Comparison of ENCODE assay signal across 30 cellular contexts in genomic region chr21:36355071-36355680, GRCh38. TPM values are rescaled to one million over a fixed set of nuclear protein-coding genes. Genes with fewer than 3 reads are reported as not detected.
DNase-seq lines count a peak whose midpoint lies in the region; ATAC-seq and TF ChIP-seq lines count a peak whose summit lies in the region.
"Had no signal": no experiment of that assay in that cellular context is flagged by ENCODE, and none has a peak within 500 bp of the region (broad histone marks: within the 10 kb centered on the region; RNA-seq: fewer than 3 reads in every experiment).

No MANE protein-coding gene starts in this region.

- no peak overlapping the region for H3K4me3 Mint-ChIP-seq in CD4-positive, CD25-positive, alpha-beta regulatory T cell
- no peak overlapping the region for H3K4me3 Mint-ChIP-seq in CD4-positive, alpha-beta memory T cell
- H3K4me3 Mint-ChIP-seq in memory B cell = no peak overlapping the region
- H3K4me3 Mint-ChIP-seq: HFFc6 had no signal

- no peak for TF ChIP-seq CTCF in WERI-Rb-1 (IDR thresholded peaks at IDR 0.05; ENCODE audit: low read depth, low read length)
- TF ChIP-seq CTCF in BE2C (IDR thresholded peaks at IDR 0.05; ENCODE audit: low read depth, low read length) = no peak

- H3K36me3 ChIP-seq in CD4-positive, CD25-positive, alpha-beta regulatory T cell (ENCODE audit: control insufficient read depth, insufficient read depth, low read length) = peaks cover 81% of the 10 kb centered on the region
- peaks cover 47% of the 10 kb centered on the region for H3K36me3 ChIP-seq in CD4-positive, alpha-beta memory T cell (ENCODE audit: insufficient read depth, low read length)
- H3K36me3 ChIP-seq in WERI-Rb-1 (peaks cover 72% of the 10 kb centered on the region), BE2C (peaks cover 6% of the 10 kb centered on the region)

- H3K27me3 ChIP-seq in CD4-positive, CD25-positive, alpha-beta regulatory T cell (ENCODE audit: control insufficient read depth, insufficient read depth, low read length) = no peaks in the 10 kb centered on the region
- no peaks in the 10 kb centered on the region for H3K27me3 ChIP-seq in CD4-positive, alpha-beta memory T cell (ENCODE audit: insufficient read depth, low read length)
- no peaks in the 10 kb centered on the region for H3K27me3 ChIP-seq in WERI-Rb-1 (ENCODE audit: insufficient read depth, low read depth, severe bottlenecking)
- no peaks in the 10 kb centered on the region for H3K27me3 ChIP-seq in BE2C
- H3K27me3 ChIP-seq: ascending aorta; BLaER1 treated with 17β-estradiol and CSF1 and Interleukin-3, amounts not matched to agents 10 nM and 100 nM; sigmoid colon; tibial nerve had no signal

- intact Hi-C loops in CD4-positive, alpha-beta memory T cell (cut with micrococcal nuclease) = no loop called here

- DNase-seq in CD4-positive, CD25-positive, alpha-beta regulatory T cell = no peak
- DNase-seq in CD4-positive, alpha-beta memory T cell = no peak
- DNase-seq in WERI-Rb-1 = no peak
- no peak for DNase-seq in memory B cell (ENCODE audit: low spot score in 2 of 2)
- DNase-seq in BE2C = no peak
- DNase-seq in HT-29 (ENCODE audit: low spot score) = no peak
- DNase-seq in SKM-1 (lab: John Stamatoyannopoulos, UW; ENCODE audit: unreplicated experiment) = no peak
- DNase-seq: activated CD4-positive, alpha-beta T cell treated with anti-CD3 and anti-CD28 coated beads for 4 hours; activated gamma-delta T cell; Calu3; DND-41; GF-D8; GM23248; HFFc6; islet precursor cell; left ventricle myocardium inferior; NCI-H2171; NCI-H526; occipital lobe; psoas muscle; SHP77 treated with DMSO at 0.1 percent for 48 hours; sigmoid colon; stimulated activated CD4-positive, alpha-beta T cell treated with anti-CD3 and anti-CD28 coated beads, Interleukin-12 subunit alpha, Interleukin-12 subunit beta, amount 100 ng/mL, for 4 hours; stimulated activated CD4-positive, alpha-beta T cell treated with anti-CD3 and anti-CD28 coated beads, Interleukin-2, amount 100 ng/mL, for 48 hours; T-helper 9 cell had no signal

- ATAC-seq in CD4-positive, CD25-positive, alpha-beta regulatory T cell (ENCODE audit: low read depth in 2 of 2) = no peak
- no peak for ATAC-seq in memory B cell (ENCODE audit: low read depth)
- ATAC-seq: Panc1, psoas muscle had no signal

- H3K4me1 ChIP-seq in CD4-positive, CD25-positive, alpha-beta regulatory T cell (ENCODE audit: control insufficient read depth, insufficient read depth, low read length, poor library complexity, severe bottlenecking) = no peaks in the 10 kb centered on the region
- no peaks in the 10 kb centered on the region for H3K4me1 ChIP-seq in CD4-positive, alpha-beta memory T cell (ENCODE audit: insufficient read depth, low read length)
- H3K4me1 ChIP-seq in BE2C = no peaks in the 10 kb centered on the region
- H3K4me1 ChIP-seq: ascending aorta; BLaER1 treated with 17β-estradiol and CSF1 and Interleukin-3, amounts not matched to agents 10 nM and 100 nM; left ventricle myocardium inferior; psoas muscle; sigmoid colon; tibial nerve had no signal

- H3K4me3 ChIP-seq in CD4-positive, CD25-positive, alpha-beta regulatory T cell (ENCODE audit: low read depth, low read length) = no peak overlapping the region
- H3K4me3 ChIP-seq in CD4-positive, alpha-beta memory T cell (ENCODE audit: low read length in 2 of 2) = no peak overlapping the region
- no peak overlapping the region for H3K4me3 ChIP-seq in WERI-Rb-1 (ENCODE audit: low read depth, low read length)
- H3K4me3 ChIP-seq in BE2C (ENCODE audit: low read depth, low read length) = no peak overlapping the region
- H3K4me3 ChIP-seq: ascending aorta; BLaER1 treated with 17β-estradiol and CSF1 and Interleukin-3, amounts not matched to agents 10 nM and 100 nM; coronary artery; GM23248; left ventricle myocardium inferior; psoas muscle; sigmoid colon; tibial nerve had no signal

- CTCF ChIA-PET in CD4-positive, alpha-beta memory T cell (lab: Charles Lee; ENCODE audit: partially characterized antibody) = no interaction called here

- POLR2A ChIA-PET in CD4-positive, alpha-beta memory T cell (lab: Charles Lee; ENCODE audit: partially characterized antibody) = no interaction called here

- H3K27me3 Mint-ChIP-seq in CD4-positive, CD25-positive, alpha-beta regulatory T cell = no peaks in the 10 kb centered on the region
- no peaks in the 10 kb centered on the region for H3K27me3 Mint-ChIP-seq in CD4-positive, alpha-beta memory T cell
- H3K27me3 Mint-ChIP-seq in memory B cell = no peaks in the 10 kb centered on the region

- H3K4me1 Mint-ChIP-seq in CD4-positive, CD25-positive, alpha-beta regulatory T cell = peaks cover 0 to 18% (median 11%) of the 10 kb centered on the region in 4 donors
- H3K4me1 Mint-ChIP-seq in CD4-positive, alpha-beta memory T cell = peaks cover 0 to 13% (median 8%) of the 10 kb centered on the region in 4 donors
- peaks cover 5% of the 10 kb centered on the region for H3K4me1 Mint-ChIP-seq in memory B cell

- H3K27ac Mint-ChIP-seq in CD4-positive, CD25-positive, alpha-beta regulatory T cell = peak overlapping the region in 2 of 3 donors; percentile 32 to 85
- peak overlapping the region in 4 of 7 donors; percentile 17 to 36 (median 22) for H3K27ac Mint-ChIP-seq in CD4-positive, alpha-beta memory T cell
- peak overlapping the region; percentile 52 for H3K27ac Mint-ChIP-seq in memory B cell
- H3K27ac Mint-ChIP-seq: HFFc6 had no signal

- H3K27ac ChIP-seq in CD4-positive, CD25-positive, alpha-beta regulatory T cell (ENCODE audit: insufficient read depth, low read length, poor library complexity, severe bottlenecking) = no peak overlapping the region
- H3K27ac ChIP-seq in CD4-positive, alpha-beta memory T cell (ENCODE audit: low read depth, low read length) = no peak overlapping the region
- peak overlapping the region; percentile 9; the same call in 1 of the 2 replicates for H3K27ac ChIP-seq in WERI-Rb-1
- H3K27ac ChIP-seq: ascending aorta; BLaER1 treated with 17β-estradiol and CSF1 and Interleukin-3, amounts not matched to agents 10 nM and 100 nM; coronary artery; GM23248; left ventricle myocardium inferior; psoas muscle; sigmoid colon; tibial nerve had no signal

- no peaks in the 10 kb centered on the region for H3K9me3 ChIP-seq in CD4-positive, CD25-positive, alpha-beta regulatory T cell (ENCODE audit: control insufficient read depth in 2 of 2, low read length in 2 of 2)
- no peaks in the 10 kb centered on the region for H3K9me3 ChIP-seq in CD4-positive, alpha-beta memory T cell (ENCODE audit: control insufficient read depth in 1 of 2, low read length in 2 of 2)
- H3K9me3 ChIP-seq in WERI-Rb-1 (ENCODE audit: severe bottlenecking) (no peaks in the 10 kb centered on the region), BE2C (no peaks in the 10 kb centered on the region)
- H3K9me3 ChIP-seq: ascending aorta; BLaER1 treated with 17β-estradiol and CSF1 and Interleukin-3, amounts not matched to agents 10 nM and 100 nM; left ventricle myocardium inferior; psoas muscle; sigmoid colon; tibial nerve had no signal

- peaks cover 29% of the 10 kb centered on the region for H3K36me3 Mint-ChIP-seq in CD4-positive, CD25-positive, alpha-beta regulatory T cell
- peaks cover 30 to 59% of the 10 kb centered on the region in 2 donors for H3K36me3 Mint-ChIP-seq in CD4-positive, alpha-beta memory T cell
- peaks cover 26% of the 10 kb centered on the region for H3K36me3 Mint-ChIP-seq in memory B cell

- H3K9me3 Mint-ChIP-seq in CD4-positive, CD25-positive, alpha-beta regulatory T cell = no peaks in the 10 kb centered on the region
- H3K9me3 Mint-ChIP-seq in CD4-positive, alpha-beta memory T cell = no peaks in the 10 kb centered on the region
- no peaks in the 10 kb centered on the region for H3K9me3 Mint-ChIP-seq in memory B cell
- H3K9me3 Mint-ChIP-seq: HFFc6 had no signal

RNA-seq across cellular contexts. Expression of gene CHAF1B, which starts 30.0 kb away (rescaled TPM):
- total RNA-seq in CD4-positive, CD25-positive, alpha-beta regulatory T cell = 10.0 TPM
- 1 to 10 TPM; 1.4 to 4.9 (median 2.9) TPM for polyA plus RNA-seq in CD4-positive, CD25-positive, alpha-beta regulatory T cell
- 1 to 10 TPM; 1.3 to 1.6 TPM for total RNA-seq in CD4-positive, alpha-beta memory T cell
- polyA plus RNA-seq in CD4-positive, alpha-beta memory T cell = 1 to 10 TPM; 2.0 to 2.3 TPM
- polyA plus RNA-seq in BE2C (2012; ENCODE audit: insufficient read depth, insufficient read length, low read depth) = 2.8 TPM
- 5.7 and 8.0 TPM in 2 replicates for total RNA-seq in HT-29 (2014; rRNA removed; shearing (Covaris generic))

RNA-seq across cellular contexts. Expression of gene MORC3, which starts 35.2 kb away (rescaled TPM):
- 68.2 TPM for total RNA-seq in CD4-positive, CD25-positive, alpha-beta regulatory T cell
- 10 to 100 TPM; 31.8 to 55.6 (median 44.6) TPM for polyA plus RNA-seq in CD4-positive, CD25-positive, alpha-beta regulatory T cell
- 100 to 1,000 TPM; 105 to 108 TPM for total RNA-seq in CD4-positive, alpha-beta memory T cell
- 10 to 100 TPM; 31.8 to 45.0 TPM for polyA plus RNA-seq in CD4-positive, alpha-beta memory T cell
- polyA plus RNA-seq in BE2C (2012; ENCODE audit: insufficient read depth, insufficient read length, low read depth) = 11.7 TPM
- 5.2 and 6.8 TPM in 2 replicates for total RNA-seq in HT-29 (2014; rRNA removed; shearing (Covaris generic))
